ENCODE assay signal across 10 cellular contexts in the genomic region with DNA sequence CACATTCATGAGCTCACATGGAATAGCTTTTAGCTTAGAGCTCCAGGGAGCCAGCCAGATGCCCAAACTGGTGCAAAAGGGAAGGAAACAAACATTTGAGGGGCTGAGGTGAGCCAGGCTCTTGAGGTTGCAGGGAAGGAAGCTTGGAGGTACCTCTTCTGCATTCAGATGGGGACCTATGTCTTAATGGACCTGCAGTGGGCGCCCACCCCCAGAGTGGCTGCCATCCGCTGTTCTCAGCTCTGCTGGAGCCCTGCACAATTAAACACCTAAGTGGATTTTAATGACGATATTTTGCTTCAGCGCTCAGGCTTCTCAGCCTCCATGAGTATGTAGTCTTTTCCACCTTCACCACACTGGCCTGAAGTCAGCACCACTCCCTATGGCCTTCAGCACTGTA.
DNase-seq lines count a peak whose midpoint lies in the region; ATAC-seq and TF ChIP-seq lines count a peak whose summit lies in the region.
"Had no signal": no experiment of that assay in that cellular context is flagged by ENCODE, and none has a peak within 500 bp of the region (broad histone marks: within the 10 kb centered on the region; RNA-seq: fewer than 3 reads in every experiment).

No MANE protein-coding gene starts in this region.

- 0 out of 2 replicates have a peak, but pooled peaks cover 6% of the 10 kb centered on the region for H3K9me2 ChIP-seq in GM23338 (ENCODE audit: insufficient read depth)

- no peak overlapping the region for H4K91ac ChIP-seq in trophoblast cell (ENCODE audit: low read depth, low read length)

- peaks cover 7% of the 10 kb centered on the region; the same call in 1 of the 2 replicates for H3K79me2 ChIP-seq in GM23338 (replicated peaks; ENCODE audit: insufficient read depth)
- H3K79me2 ChIP-seq in trophoblast cell (ENCODE audit: control insufficient read depth, insufficient read depth, low read length, poor library complexity) = peaks cover 2% of the 10 kb centered on the region

- peak overlapping the region; percentile 61 for H2BK12ac ChIP-seq in trophoblast cell (ENCODE audit: low read length)

- H3K4me1 ChIP-seq in GM23338 (ENCODE audit: insufficient read depth) (peaks cover 11% of the 10 kb centered on the region), endodermal cell (ENCODE audit: control insufficient read depth, insufficient read depth, low read length) (peaks cover 17% of the 10 kb centered on the region), trophoblast cell (ENCODE audit: control insufficient read depth in 1 of 2, insufficient read depth in 2 of 2, low read length in 2 of 2) (peaks cover 9 to 10% of the 10 kb centered on the region in 2 experiments)
- H3K4me1 ChIP-seq: SJSA1 had no signal

- H2BK5ac ChIP-seq in trophoblast cell (ENCODE audit: low read depth, low read length, poor library complexity) = no peak overlapping the region

- H3F3A ChIP-seq in GM23338 (replicated peaks; ENCODE audit: low read depth) = no peaks in the 10 kb centered on the region

- H3K9me3 ChIP-seq in endodermal cell (ENCODE audit: control insufficient read depth, low read length) (no peaks in the 10 kb centered on the region), trophoblast cell (ENCODE audit: insufficient read depth, low read depth, low read length) (no peaks in the 10 kb centered on the region)
- H3K9me3 ChIP-seq: SJSA1 had no signal

- H3K18ac ChIP-seq in trophoblast cell (ENCODE audit: low read length) = no peak overlapping the region

- H3K27ac ChIP-seq in GM23338 (ENCODE audit: low read depth) (no peak overlapping the region), endodermal cell (ENCODE audit: low read depth, low read length) (no peak overlapping the region), trophoblast cell (ENCODE audit: low read depth, low read length) (no peak overlapping the region)
- H3K27ac ChIP-seq: SJSA1 had no signal

- no peak; the same call in 2 of the 3 replicates for ATAC-seq in GM23338

- H3K9me3 Mint-ChIP-seq in GM23338 = peaks cover 3% of the 10 kb centered on the region; the same call in 1 of the 3 replicates
- peaks cover 5% of the 10 kb centered on the region for H3K9me3 Mint-ChIP-seq in endodermal cell
- no peaks in the 10 kb centered on the region for H3K9me3 Mint-ChIP-seq in osteocyte (ENCODE audit: unreplicated experiment)
- peaks cover 0 to 5% (median 1%) of the 10 kb centered on the region in 7 donors for H3K9me3 Mint-ChIP-seq in CD14-positive monocyte
- H3K9me3 Mint-ChIP-seq: HFFc6 had no signal

- H4K8ac ChIP-seq in trophoblast cell (ENCODE audit: low read depth, low read length) = no peak overlapping the region

- H3K27me3 Mint-ChIP-seq in GM23338 (ENCODE audit: insufficient read depth, low read depth, poor library complexity) (no peaks in the 10 kb centered on the region), endodermal cell (ENCODE audit: insufficient read depth) (no peaks in the 10 kb centered on the region), osteocyte (ENCODE audit: unreplicated experiment) (no peaks in the 10 kb centered on the region), CD14-positive monocyte (ENCODE audit: low read depth in 3 of 3) (peaks cover 0 to 4% (median 0%) of the 10 kb centered on the region in 3 donors)

- H3K27me3 ChIP-seq in GM23338 (ENCODE audit: insufficient read depth) (no peaks in the 10 kb centered on the region), endodermal cell (ENCODE audit: control insufficient read depth, insufficient read depth, low read length, poor library complexity, severe bottlenecking) (no peaks in the 10 kb centered on the region), trophoblast cell (ENCODE audit: insufficient read depth, low read length) (no peaks in the 10 kb centered on the region)
- H3K27me3 ChIP-seq: SJSA1 had no signal

- peak overlapping the region; percentile 4 for H3K14ac ChIP-seq in trophoblast cell (ENCODE audit: low read length)

- peak overlapping the region; percentile 5 for H2AK5ac ChIP-seq in trophoblast cell (ENCODE audit: low read length)

- DNase-seq in GM23338 (ENCODE audit: low spot score) = no peak
- DNase-seq in NCI-H69 (lab: John Stamatoyannopoulos, UW) = peak; percentile 50
- DNase-seq in endodermal cell = no peak
- no peak for DNase-seq in trophoblast cell
- DNase-seq in stimulated activated CD4-positive, alpha-beta T cell treated with anti-CD3 and anti-CD28 coated beads, Interleukin-12 subunit alpha, Interleukin-12 subunit beta, amount 100 ng/mL, for 4 hours = no peak
- no peak for DNase-seq in osteocyte (ENCODE audit: extremely low spot score, unreplicated experiment)
- DNase-seq in CD14-positive monocyte (ENCODE audit: low spot score) = no peak
- DNase-seq: HFFc6, NCI-H510A had no signal

- no peak overlapping the region for H2AFZ ChIP-seq in GM23338
- no peak overlapping the region for H2AFZ ChIP-seq in trophoblast cell (ENCODE audit: insufficient read depth, low read length, poor library complexity)

- no peak overlapping the region for H4K12ac ChIP-seq in trophoblast cell (ENCODE audit: low read depth, low read length)

- H3K79me1 ChIP-seq in trophoblast cell (ENCODE audit: low read length) = peaks cover 16% of the 10 kb centered on the region

- H3K36me3 Mint-ChIP-seq in GM23338 (ENCODE audit: low read depth) = peaks cover 12% of the 10 kb centered on the region; the same call in 2 of the 3 replicates
- peaks cover 20% of the 10 kb centered on the region for H3K36me3 Mint-ChIP-seq in endodermal cell (ENCODE audit: low read depth)
- H3K36me3 Mint-ChIP-seq in osteocyte (ENCODE audit: unreplicated experiment) = no peaks in the 10 kb centered on the region
- H3K36me3 Mint-ChIP-seq in CD14-positive monocyte = peaks cover 10 to 14% of the 10 kb centered on the region in 2 donors

- H3K4ac ChIP-seq in trophoblast cell (ENCODE audit: low read depth, low read length) = no peak overlapping the region

- peaks cover 27% of the 10 kb centered on the region for H3K4me1 Mint-ChIP-seq in GM23338
- H3K4me1 Mint-ChIP-seq in endodermal cell = peaks cover 49% of the 10 kb centered on the region
- peaks cover 14% of the 10 kb centered on the region for H3K4me1 Mint-ChIP-seq in osteocyte (ENCODE audit: unreplicated experiment)
- peaks cover 2% of the 10 kb centered on the region for H3K4me1 Mint-ChIP-seq in CD14-positive monocyte

- WGBS in endodermal cell (ENCODE audit: insufficient coverage in 1 of 2, insufficient read length in 1 of 2), 2 experiments = 94 to 100% methylated on average over 2 to 4 of the region's 4 CpGs
- WGBS in trophoblast cell (ENCODE audit: extremely low coverage, insufficient coverage, insufficient read length) = no CpG with 5 or more reads among the region's 4 CpGs

- H3K23ac ChIP-seq in trophoblast cell (ENCODE audit: low read length) = no peak overlapping the region

- H2BK120ac ChIP-seq in trophoblast cell (ENCODE audit: insufficient read depth, low read length, poor library complexity) = peak overlapping the region; percentile 50

- H3K9ac ChIP-seq in endodermal cell (ENCODE audit: extremely low read depth, low read length, poor library complexity, severe bottlenecking) = no peak overlapping the region
- no peak overlapping the region for H3K9ac ChIP-seq in trophoblast cell (ENCODE audit: low read length)

- H3K36me3 ChIP-seq in GM23338 (ENCODE audit: insufficient read depth) = no peaks in the 10 kb centered on the region
- peaks cover 3% of the 10 kb centered on the region for H3K36me3 ChIP-seq in endodermal cell (ENCODE audit: control insufficient read depth, insufficient read depth, low read length)
- H3K36me3 ChIP-seq in trophoblast cell (ENCODE audit: control insufficient read depth in 1 of 2, insufficient read depth in 2 of 2, low read length in 2 of 2) = no peaks in the 10 kb centered on the region
- H3K36me3 ChIP-seq: SJSA1 had no signal

- H3K4me3 ChIP-seq in GM23338 (no peak overlapping the region), endodermal cell (ENCODE audit: low read length) (no peak overlapping the region), trophoblast cell (ENCODE audit: low read depth, low read length) (no peak overlapping the region)
- H3K4me3 ChIP-seq: SJSA1 had no signal

- H4K20me1 ChIP-seq in GM23338 (replicated peaks; ENCODE audit: insufficient read depth) = peaks cover 4% of the 10 kb centered on the region; the same call in 1 of the 2 replicates

- intact Hi-C loops in CD14-positive monocyte (cut with micrococcal nuclease) = loop anchor here in 1 of 2 donors (5.0 kb wide), 1 partner anchor 223 kb away; no protein-coding TSS in a partner anchor

- TF ChIP-seq CTCF in GM23338 (conservative IDR thresholded peaks at IDR 0.05; ENCODE audit: low read depth in 2 of 2) = peak; percentile 16 to 35; a peak in 1 of 4 replicates
- peak; percentile 34 for TF ChIP-seq CTCF in endodermal cell (conservative IDR thresholded peaks at IDR 0.05)
- no peak for TF ChIP-seq CTCF in osteocyte (IDR thresholded peaks at IDR 0.05)
- no peak for TF ChIP-seq CTCF in CD14-positive monocyte (IDR thresholded peaks at IDR 0.05)

- H3K4me2 ChIP-seq in GM23338 (no peak overlapping the region), trophoblast cell (ENCODE audit: low read length) (no peak overlapping the region)

- H3K27ac Mint-ChIP-seq in GM23338 = no peak overlapping the region
- H3K27ac Mint-ChIP-seq in endodermal cell = no peak overlapping the region
- no peak overlapping the region for H3K27ac Mint-ChIP-seq in osteocyte (ENCODE audit: unreplicated experiment)
- no peak overlapping the region for H3K27ac Mint-ChIP-seq in CD14-positive monocyte
- H3K27ac Mint-ChIP-seq: HFFc6 had no signal

- H3K4me3 Mint-ChIP-seq in GM23338 = no peak overlapping the region
- no peak overlapping the region for H3K4me3 Mint-ChIP-seq in endodermal cell
- H3K4me3 Mint-ChIP-seq in osteocyte (ENCODE audit: unreplicated experiment) = no peak overlapping the region
- H3K4me3 Mint-ChIP-seq in CD14-positive monocyte = no peak overlapping the region
- H3K4me3 Mint-ChIP-seq: HFFc6 had no signal

TF ChIP-seq in GM23338, 12 proteins besides CTCF, POLR2A, EP300 and RAD21 (continues in another document):
- TF ChIP-seq EZH2 (IDR thresholded peaks at IDR 0.05; ENCODE audit: low read depth, unreplicated experiment) (no peak), ETS1 (IDR thresholded peaks at IDR 0.05) (no peak)

Comparison
In these comparisons a context has a peak if more than half of its experiments do, and no peak if none do; other contexts are left out.
1. CTCF ChIP-seq: peak in GM23338 (2 of 2) and endodermal cell (single experiment); none in osteocyte (single experiment) and CD14-positive monocyte (single experiment).